ENCODE assay signal across 17 cellular contexts in the genomic region with DNA sequence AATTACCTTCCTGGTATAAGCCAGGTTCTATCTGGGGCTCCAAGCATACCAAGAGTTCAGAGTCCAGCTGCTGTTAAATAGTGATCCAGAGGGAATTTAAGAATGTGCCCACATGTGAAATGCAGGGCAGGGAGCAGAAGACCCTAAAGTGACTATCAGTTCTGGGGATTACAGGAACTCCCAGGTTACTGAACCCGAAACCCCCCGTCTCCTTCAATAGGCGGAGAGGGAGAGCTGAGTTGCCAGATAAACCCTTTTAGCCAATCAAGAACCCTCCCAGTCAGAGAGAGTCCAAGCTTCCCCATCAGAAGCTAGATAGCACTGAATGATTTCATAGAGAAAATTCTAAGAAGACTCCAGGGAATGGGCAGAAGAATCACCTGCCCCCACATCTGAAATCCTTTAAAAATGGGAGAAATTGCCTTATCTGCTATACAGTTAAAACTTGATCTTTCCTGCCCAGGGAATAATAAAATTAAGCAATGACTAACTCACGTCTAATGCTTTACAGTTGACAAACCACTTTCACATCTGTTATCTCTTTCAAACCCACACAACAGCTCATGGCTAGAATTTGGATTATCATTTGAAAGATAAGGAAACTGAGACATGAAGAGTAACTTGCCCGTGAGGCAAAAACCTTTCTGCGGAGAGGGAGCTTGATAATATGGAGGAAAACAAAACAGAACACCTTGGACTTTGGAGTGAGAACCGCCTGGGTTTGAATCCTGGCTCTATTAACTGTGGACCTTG. TPM values are rescaled to one million over a fixed set of nuclear protein-coding genes. Genes with fewer than 3 reads are reported as not detected.
"Had no signal": no experiment of that assay in that cellular context is flagged by ENCODE, and none has a peak within 500 bp of the region (broad histone marks: within the 10 kb centered on the region; RNA-seq: fewer than 3 reads in every experiment).

No MANE protein-coding gene starts in this region.

- H3K9me3 ChIP-seq: lower lobe of right lung, prostate gland, right lobe of liver had no signal

- H3K27ac Mint-ChIP-seq: activated T-cell treated with anti-CD3 and anti-CD28 coated beads, Interleukin-2, amount 50 U/mL, for 72 hours; immature natural killer cell; natural killer cell had no signal

- ATAC-seq: esophagus mucosa; left cardiac atrium; lower lobe of right lung; natural killer cell; right lobe of liver; stimulated activated naive CD8-positive, alpha-beta T cell treated with anti-CD3 and anti-CD28 coated beads, Interleukin-15, Interleukin-2, amounts not matched to agents 100 U/mL and 50 U/mL, for 24 hours had no signal

- H3K4me3 Mint-ChIP-seq: immature natural killer cell, natural killer cell had no signal

- H3K36me3 ChIP-seq: lower lobe of right lung, prostate gland, right lobe of liver had no signal

- H3K36me3 Mint-ChIP-seq: natural killer cell had no signal

- H3K4me3 ChIP-seq: dorsolateral prefrontal cortex, lower lobe of right lung, prostate gland, right lobe of liver had no signal

- H3K9me3 Mint-ChIP-seq: activated T-cell treated with anti-CD3 and anti-CD28 coated beads, Interleukin-2, amount 50 U/mL, for 72 hours; natural killer cell had no signal

- H3K4me1 ChIP-seq: lower lobe of right lung, prostate gland, right lobe of liver had no signal

- H3K27ac ChIP-seq: dorsolateral prefrontal cortex, lower lobe of right lung, prostate gland, right lobe of liver had no signal

- DNase-seq: activated CD4-positive, alpha-beta T cell treated with anti-CD3 and anti-CD28 coated beads for 1 hour; activated CD4-positive, alpha-beta T cell treated with anti-CD3 and anti-CD28 coated beads, Interleukin-2, amount 50 U/mL, for 48 hours; activated T-cell treated with anti-CD3 and anti-CD28 coated beads, Interleukin-2, amount 50 U/mL, for 72 hours; amygdala; dorsolateral prefrontal cortex; hypothalamus; immature natural killer cell; left cardiac atrium; lower lobe of right lung; midbrain; natural killer cell; occipital lobe; right lobe of liver; stimulated activated CD4-positive, alpha-beta T cell treated with anti-CD3 and anti-CD28 coated beads, Interleukin-12 subunit alpha, Interleukin-12 subunit beta, amount 100 ng/mL, for 4 hours; stimulated activated naive CD8-positive, alpha-beta T cell treated with anti-CD3 and anti-CD28 coated beads, Interleukin-15, Interleukin-2, amounts not matched to agents 100 U/mL and 50 U/mL, for 24 hours had no signal

RNA-seq across cellular contexts. Expression of a gene that starts 10.2 kb away (rescaled TPM):
- total RNA-seq: esophagus mucosa had no signal
- polyA plus RNA-seq: immature natural killer cell had no signal
